19 cellular contexts compared by ENCODE assay signal in genomic region chr5:71973563-71973962, GRCh38.
DNase-seq lines count a peak whose midpoint lies in the region; ATAC-seq, FAIRE-seq and TF ChIP-seq lines count a peak whose summit lies in the region.
"Had no signal": no experiment of that assay in that cellular context is flagged by ENCODE, and none has a peak within 500 bp of the region (broad histone marks: within the 10 kb centered on the region; RNA-seq: fewer than 3 reads in every experiment).

No MANE protein-coding gene starts in this region.

- H3F3A ChIP-seq in PC-3 (ENCODE audit: low read length, unreplicated experiment), result no peaks in the 10 kb centered on the region

- POLR2A ChIA-PET in PC-3 (lab: Charles Lee; ENCODE audit: unreplicated experiment), result no interaction called here

- H4K91ac ChIP-seq in neuronal stem cell (ENCODE audit: low read depth, low read length, poor library complexity), result no peak overlapping the region

- DNase-seq in heart right ventricle (no peak), left ventricle myocardium superior (no peak), kidney (no peak), PC-3 (no peak), neuronal stem cell (ENCODE audit: low spot score) (no peak), GM12892 (ENCODE audit: insufficient read length) (no peak)
- DNase-seq: activated CD4-positive, alpha-beta T cell treated with anti-CD3 and anti-CD28 coated beads for 48 hours; activated effector memory CD4-positive, alpha-beta T cell treated with Interleukin-2 at 50 U/mL for 16 hours; amniotic stem cell; GM23248; NCI-H1092 treated with DMSO at 0.1 percent for 48 hours; NCI-H2107; stimulated activated CD4-positive, alpha-beta T cell treated with anti-CD3 and anti-CD28 coated beads, Interleukin-2, amount 100 ng/mL, for 24 hours had no signal

- no peak overlapping the region for H2BK12ac ChIP-seq in neuronal stem cell (ENCODE audit: low read length)

- H2BK15ac ChIP-seq in neuronal stem cell (ENCODE audit: low read length), result no peak overlapping the region

- no peak overlapping the region for H3K4ac ChIP-seq in neuronal stem cell (ENCODE audit: low read length)

- H3K14ac ChIP-seq in neuronal stem cell (ENCODE audit: low read length), result no peak overlapping the region

- H3K9ac ChIP-seq in kidney (ENCODE audit: low read length in 2 of 2) (no peak overlapping the region), skeletal muscle tissue (ENCODE audit: low read depth in 1 of 3, low read length in 3 of 3) (no peak overlapping the region), PC-3 (ENCODE audit: low read length) (no peak overlapping the region), neuronal stem cell (ENCODE audit: low read depth, low read length, poor library complexity) (no peak overlapping the region)
- H3K9ac ChIP-seq: GM23248 had no signal

- no peak overlapping the region for H2BK120ac ChIP-seq in neuronal stem cell (ENCODE audit: low read depth, low read length)

- peak overlapping the region; percentile 39 to 71 (median 58) for H3K27ac ChIP-seq in heart right ventricle
- peak overlapping the region; percentile 38 to 61 for H3K27ac ChIP-seq in kidney (ENCODE audit: low read depth in 2 of 2, low read length in 2 of 2)
- H3K27ac ChIP-seq in skeletal muscle tissue (ENCODE audit: low read depth, low read length), result peak overlapping the region; percentile 56
- no peak overlapping the region for H3K27ac ChIP-seq in PC-3 (ENCODE audit: low read length)
- no peak overlapping the region for H3K27ac ChIP-seq in neuronal stem cell (replicated peaks; ENCODE audit: low read length)
- H3K27ac ChIP-seq: GM23248 had no signal

- no peak for TF ChIP-seq POLR2A in GM12892 (IDR thresholded peaks at IDR 0.05; ENCODE audit: low read depth, low read length)

- H2BK5ac ChIP-seq in neuronal stem cell (ENCODE audit: low read length), result no peak overlapping the region

- no TSS peak for BruUV-seq in PC-3 (replicated peaks; lab: Mats Ljungman, UMichigan)

- H3K4me2 ChIP-seq in PC-3 (ENCODE audit: low read length), result no peak overlapping the region
- no peak overlapping the region for H3K4me2 ChIP-seq in neuronal stem cell (ENCODE audit: insufficient read depth, low read length, poor library complexity, severe bottlenecking)

- no peak overlapping the region for H2AK5ac ChIP-seq in neuronal stem cell (ENCODE audit: low read depth, low read length)

- no peak overlapping the region for H3K23ac ChIP-seq in neuronal stem cell (ENCODE audit: low read depth, low read length, poor library complexity)

- no peaks in the 10 kb centered on the region for H3K79me2 ChIP-seq in PC-3 (ENCODE audit: low read length)

- no peak overlapping the region for H3K18ac ChIP-seq in neuronal stem cell (ENCODE audit: low read length)

- H4K8ac ChIP-seq in neuronal stem cell (ENCODE audit: low read depth, low read length), result no peak overlapping the region

- no peaks in the 10 kb centered on the region for H3K9me2 ChIP-seq in PC-3 (replicated peaks; ENCODE audit: low read length)

- no peaks in the 10 kb centered on the region for H3K36me3 ChIP-seq in heart right ventricle
- H3K36me3 ChIP-seq in kidney (ENCODE audit: control insufficient read depth in 1 of 2, insufficient read depth in 2 of 2, low read length in 2 of 2), result no peaks in the 10 kb centered on the region
- no peaks in the 10 kb centered on the region for H3K36me3 ChIP-seq in skeletal muscle tissue (ENCODE audit: control insufficient read depth in 3 of 3, insufficient read depth in 3 of 3, low read length in 3 of 3)
- no peaks in the 10 kb centered on the region for H3K36me3 ChIP-seq in PC-3 (ENCODE audit: low read depth, low read length)
- no peaks in the 10 kb centered on the region for H3K36me3 ChIP-seq in neuronal stem cell (replicated peaks in 1 of 2; ENCODE audit: control insufficient read depth in 2 of 2, insufficient read depth in 2 of 2, low read length in 2 of 2)

- H2AFZ ChIP-seq in PC-3 (ENCODE audit: low read length) (no peak overlapping the region), neuronal stem cell (ENCODE audit: low read length) (no peak overlapping the region)
- H2AFZ ChIP-seq: GM23248 had no signal

- H3K79me1 ChIP-seq in neuronal stem cell (ENCODE audit: low read depth, low read length), result no peaks in the 10 kb centered on the region

- H3K4me1 ChIP-seq in heart right ventricle (peaks cover 0 to 24% (median 15%) of the 10 kb centered on the region in 9 donors), kidney (ENCODE audit: control insufficient read depth in 1 of 2, insufficient read depth in 1 of 2, low read depth in 1 of 2, low read length in 2 of 2) (no peaks in the 10 kb centered on the region), skeletal muscle tissue (ENCODE audit: control insufficient read depth in 3 of 3, insufficient read depth in 3 of 3, low read length in 3 of 3) (peaks cover 0 to 4% (median 0%) of the 10 kb centered on the region in 3 donors), PC-3 (ENCODE audit: insufficient read depth, low read length) (no peaks in the 10 kb centered on the region), neuronal stem cell (ENCODE audit: control insufficient read depth in 2 of 2, insufficient read depth in 1 of 2, low read depth in 1 of 2, low read length in 2 of 2) (peaks cover 0 to 3% of the 10 kb centered on the region in 2 donors)

- TF ChIP-seq CTCF in heart right ventricle (IDR thresholded peaks at IDR 0.05) (no peak), kidney (IDR thresholded peaks at IDR 0.05; ENCODE audit: borderline replicate concordance, extremely low read depth, insufficient read depth) (no peak), PC-3 (conservative IDR thresholded peaks at IDR 0.05; ENCODE audit: low read depth, low read length) (no peak)

- H3K27me3 ChIP-seq in heart right ventricle (no peaks in the 10 kb centered on the region), skeletal muscle tissue (ENCODE audit: control insufficient read depth in 3 of 3, insufficient read depth in 3 of 3, low read length in 3 of 3) (no peaks in the 10 kb centered on the region), PC-3 (ENCODE audit: low read length) (no peaks in the 10 kb centered on the region), neuronal stem cell (ENCODE audit: control insufficient read depth in 3 of 3, insufficient read depth in 3 of 3, low read depth in 1 of 3, low read length in 3 of 3) (no peaks in the 10 kb centered on the region)

- H4K20me1 ChIP-seq in PC-3 (ENCODE audit: low read length), result no peaks in the 10 kb centered on the region

- no peak overlapping the region for H3K4me3 ChIP-seq in heart right ventricle
- no peak overlapping the region for H3K4me3 ChIP-seq in kidney (ENCODE audit: low read length in 2 of 2)
- no peak overlapping the region for H3K4me3 ChIP-seq in skeletal muscle tissue (ENCODE audit: low read length in 3 of 3)
- no peak overlapping the region for H3K4me3 ChIP-seq in PC-3 (ENCODE audit: low read length)
- H3K4me3 ChIP-seq in neuronal stem cell (ENCODE audit: low read length in 2 of 2), result no peak overlapping the region
- H3K4me3 ChIP-seq: GM23248 had no signal

- ATAC-seq in heart right ventricle (peak in 1 of 8 donors; percentile 12), left ventricle myocardium superior (no peak), PC-3 (no peak), GM18870 (IDR thresholded peaks at IDR 0.05; ENCODE audit: unreplicated experiment) (no peak)
- ATAC-seq: Panc1 had no signal

- no peak for FAIRE-seq in kidney (lab: Jason Lieb, UNC)
- no peak for FAIRE-seq in GM12892 (lab: Jason Lieb, UNC)
- FAIRE-seq: colon, endometrium, TTC549 had no signal

- intact Hi-C loops in heart right ventricle (cut with DNase I), result loop anchor here in 2 of 10 donors (5.0 to 10.0 kb wide), 3 partner anchors 46 to 189 kb away; no protein-coding TSS in a partner anchor
- intact Hi-C loops in left ventricle myocardium superior (cut with micrococcal nuclease), result no loop called here
- intact Hi-C loops in kidney (cut with DNase I), result no loop called here
- intact Hi-C loops in PC-3 (cut with micrococcal nuclease), result no loop called here

- 62 to 64% methylated on average over 3 of the region's 3 CpGs for WGBS in heart right ventricle, 2 donors
- WGBS in neuronal stem cell (ENCODE audit: extremely low coverage in 2 of 2, insufficient read length in 2 of 2, insufficient replicate concordance in 1 of 2), 2 donors, result no CpG with 5 or more reads among the region's 3 CpGs

- CTCF ChIA-PET in PC-3 (lab: Charles Lee), result no interaction called here

- H3K9me3 ChIP-seq in heart right ventricle, result no peaks in the 10 kb centered on the region
- no peaks in the 10 kb centered on the region for H3K9me3 ChIP-seq in kidney (ENCODE audit: control insufficient read depth in 1 of 2, low read length in 2 of 2)
- H3K9me3 ChIP-seq in skeletal muscle tissue (ENCODE audit: control insufficient read depth in 3 of 3, low read length in 3 of 3), result no peaks in the 10 kb centered on the region
- no peaks in the 10 kb centered on the region for H3K9me3 ChIP-seq in PC-3 (ENCODE audit: low read length)
- H3K9me3 ChIP-seq in neuronal stem cell (replicated peaks in 1 of 2; ENCODE audit: control insufficient read depth in 2 of 2, insufficient read depth in 1 of 2, low read depth in 1 of 2, low read length in 2 of 2), result no peaks in the 10 kb centered on the region

Comparison
In these comparisons a context has a peak if more than half of its experiments do, and no peak if none do; other contexts are left out.
1. H3K27ac ChIP-seq: peak in heart right ventricle (10 of 10), kidney (2 of 2) and skeletal muscle tissue (single experiment); none in PC-3 (single experiment) and neuronal stem cell (single experiment).